ENCODE assay signal across 10 cellular contexts in genomic region chr3:119292666-119293065, GRCh38. TPM values are rescaled to one million over a fixed set of nuclear protein-coding genes. Genes with fewer than 3 reads are reported as not detected.
DNase-seq lines count a peak whose midpoint lies in the region; ATAC-seq, FAIRE-seq and TF ChIP-seq lines count a peak whose summit lies in the region.
"Had no signal": no experiment of that assay in that cellular context is flagged by ENCODE, and none has a peak within 500 bp of the region (broad histone marks: within the 10 kb centered on the region; RNA-seq: fewer than 3 reads in every experiment).

No MANE protein-coding gene starts in this region.

- intact Hi-C loops in CD14-positive monocyte (cut with micrococcal nuclease), result loop anchor here in 1 of 2 donors (10.0 kb wide), 1 partner anchor 52 kb away; no protein-coding TSS in a partner anchor

- H3K27me3 Mint-ChIP-seq in CD14-positive monocyte (ENCODE audit: low read depth in 3 of 3), result peaks cover 0 to 7% (median 3%) of the 10 kb centered on the region in 3 donors
- H3K27me3 Mint-ChIP-seq in activated T-helper 17 cell treated with anti-CD3 and anti-CD28 coated beads, Interleukin-2, amount 50 U/mL, for 72 hours, result no peaks in the 10 kb centered on the region
- H3K27me3 Mint-ChIP-seq in natural killer cell treated with Interleukin-12 subunit alpha and Interleukin-12 subunit beta and Interleukin-15 and Interleukin-18, amount 100 ng/mL, for 72 hours, result peaks cover 8 to 18% of the 10 kb centered on the region in 2 donors

- H3K9me3 Mint-ChIP-seq in CD14-positive monocyte, result peaks cover 2 to 9% (median 5%) of the 10 kb centered on the region in 7 donors
- peaks cover 5% of the 10 kb centered on the region for H3K9me3 Mint-ChIP-seq in activated T-helper 17 cell treated with anti-CD3 and anti-CD28 coated beads, Interleukin-2, amount 50 U/mL, for 72 hours
- peaks cover 4% of the 10 kb centered on the region for H3K9me3 Mint-ChIP-seq in natural killer cell treated with Interleukin-12 subunit alpha and Interleukin-12 subunit beta and Interleukin-15 and Interleukin-18, amount 100 ng/mL, for 72 hours

- in situ Hi-C loops in KBM-7 (cut with MboI; ENCODE audit: low pct_unique_long_range_greater_than_20kb, low sequenced_read_pairs), result no loop called here

- H3K4me1 Mint-ChIP-seq in CD14-positive monocyte, result peaks cover 47% of the 10 kb centered on the region
- H3K4me1 Mint-ChIP-seq in activated T-helper 17 cell treated with anti-CD3 and anti-CD28 coated beads, Interleukin-2, amount 50 U/mL, for 72 hours, result peaks cover 34% of the 10 kb centered on the region
- peaks cover 44 to 47% of the 10 kb centered on the region in 2 donors for H3K4me1 Mint-ChIP-seq in natural killer cell treated with Interleukin-12 subunit alpha and Interleukin-12 subunit beta and Interleukin-15 and Interleukin-18, amount 100 ng/mL, for 72 hours (ENCODE audit: low read depth in 2 of 2)

- peak overlapping the region in 1 of 7 donors; percentile 26 for H3K27ac Mint-ChIP-seq in CD14-positive monocyte
- H3K27ac Mint-ChIP-seq in activated T-helper 17 cell treated with anti-CD3 and anti-CD28 coated beads, Interleukin-2, amount 50 U/mL, for 72 hours, result peak overlapping the region; percentile 86
- H3K27ac Mint-ChIP-seq in natural killer cell treated with Interleukin-12 subunit alpha and Interleukin-12 subunit beta and Interleukin-15 and Interleukin-18, amount 100 ng/mL, for 72 hours, result peak overlapping the region; percentile 89 to 93

- peak overlapping the region; percentile 0 to 42 for H3K4me3 Mint-ChIP-seq in CD14-positive monocyte
- H3K4me3 Mint-ChIP-seq in activated T-helper 17 cell treated with anti-CD3 and anti-CD28 coated beads, Interleukin-2, amount 50 U/mL, for 72 hours, result peak overlapping the region; percentile 87
- H3K4me3 Mint-ChIP-seq in natural killer cell treated with Interleukin-12 subunit alpha and Interleukin-12 subunit beta and Interleukin-15 and Interleukin-18, amount 100 ng/mL, for 72 hours, result peak overlapping the region; percentile 92

- DNase-seq in CD14-positive monocyte (ENCODE audit: low spot score) (no peak), GM19239 (ENCODE audit: insufficient read length, low spot score) (no peak), superior temporal gyrus (ENCODE audit: extremely low spot score) (no peak), KBM-7 (no peak), SKM-1 (lab: John Stamatoyannopoulos, UW; ENCODE audit: unreplicated experiment) (no peak), NCI-H2081 treated with DMSO at 0.1 percent for 48 hours (lab: John Stamatoyannopoulos, UW) (no peak)
- DNase-seq in natural killer cell treated with Interleukin-12 subunit alpha and Interleukin-12 subunit beta and Interleukin-15 and Interleukin-18, amount 100 ng/mL, for 72 hours (ENCODE audit: low spot score), result no peak
- DNase-seq: COR-L47, NCI-H1436 had no signal

- TF ChIP-seq CTCF in CD14-positive monocyte (IDR thresholded peaks at IDR 0.05), result no peak

- ATAC-seq in activated T-helper 17 cell treated with anti-CD3 and anti-CD28 coated beads, Interleukin-2, amount 50 U/mL, for 72 hours (replicated peaks), result peak; percentile 4
- ATAC-seq in natural killer cell treated with Interleukin-12 subunit alpha and Interleukin-12 subunit beta and Interleukin-15 and Interleukin-18, amount 100 ng/mL, for 72 hours, result no peak

- FAIRE-seq in GM19239 (lab: Jason Lieb, UNC), result peak; percentile 64

- H3K36me3 Mint-ChIP-seq in CD14-positive monocyte, result peaks cover 7 to 8% of the 10 kb centered on the region in 2 donors
- peaks cover 17% of the 10 kb centered on the region for H3K36me3 Mint-ChIP-seq in activated T-helper 17 cell treated with anti-CD3 and anti-CD28 coated beads, Interleukin-2, amount 50 U/mL, for 72 hours (ENCODE audit: low read depth)
- peaks cover 9% of the 10 kb centered on the region for H3K36me3 Mint-ChIP-seq in natural killer cell treated with Interleukin-12 subunit alpha and Interleukin-12 subunit beta and Interleukin-15 and Interleukin-18, amount 100 ng/mL, for 72 hours

RNA-seq across cellular contexts. Expression of gene ARHGAP31, which starts 1.5 kb away (rescaled TPM):
- 1 to 10 TPM; 4.7 to 9.8 TPM for polyA plus RNA-seq in CD14-positive monocyte
- 10 to 100 TPM; 11.6 to 14.0 TPM for total RNA-seq in activated T-helper 17 cell treated with anti-CD3 and anti-CD28 coated beads, Interleukin-2, amount 50 U/mL, for 72 hours
- total RNA-seq in natural killer cell treated with Interleukin-12 subunit alpha and Interleukin-12 subunit beta and Interleukin-15 and Interleukin-18, amount 100 ng/mL, for 72 hours, result 10 to 100 TPM; 22.5 to 64.6 TPM

RNA-seq across cellular contexts. Expression of gene B4GALT4, which starts 52.0 kb away (rescaled TPM):
- 1 to 10 TPM; 5.8 to 7.4 TPM for polyA plus RNA-seq in CD14-positive monocyte
- total RNA-seq in activated T-helper 17 cell treated with anti-CD3 and anti-CD28 coated beads, Interleukin-2, amount 50 U/mL, for 72 hours, result 10 to 100 TPM; 18.5 to 28.1 TPM
- 10 to 100 TPM; 34.3 to 38.4 TPM for total RNA-seq in natural killer cell treated with Interleukin-12 subunit alpha and Interleukin-12 subunit beta and Interleukin-15 and Interleukin-18, amount 100 ng/mL, for 72 hours

Comparison
In these comparisons a context has a peak if more than half of its experiments do, and no peak if none do; other contexts are left out.
1. H3K4me3 Mint-ChIP-seq: peak in every context shown above with its lines; median percentile 92 in natural killer cell treated with Interleukin-12 subunit alpha and Interleukin-12 subunit beta and Interleukin-15 and Interleukin-18, amount 100 ng/mL, for 72 hours; 87 in activated T-helper 17 cell treated with anti-CD3 and anti-CD28 coated beads, Interleukin-2, amount 50 U/mL, for 72 hours; 21 in CD14-positive monocyte.